ENCODE assay signal across 2 cellular contexts in genomic region chr1:190504539-190504938, GRCh38. TPM values are rescaled to one million over a fixed set of nuclear protein-coding genes. Genes with fewer than 3 reads are reported as not detected.
"Had no signal": no experiment of that assay in that cellular context is flagged by ENCODE, and none has a peak within 500 bp of the region (broad histone marks: within the 10 kb centered on the region; RNA-seq: fewer than 3 reads in every experiment).

No MANE protein-coding gene starts in this region.

RNA-seq across cellular contexts. Expression of gene BRINP3, which starts 26.9 kb away (rescaled TPM):
- total RNA-seq: LHCN-M2, M059J had no signal
